ENCODE assay signal across 6 cellular contexts in genomic region chr6:64409948-64410347, GRCh38.
"Had no signal": no experiment of that assay in that cellular context is flagged by ENCODE, and none has a peak within 500 bp of the region (broad histone marks: within the 10 kb centered on the region; RNA-seq: fewer than 3 reads in every experiment).

No MANE protein-coding gene starts in this region.

- DNase-seq: IMR-90, KBM-7, KG1 had no signal

- H3K27ac ChIP-seq: HL-60 had no signal

- H3K4me3 ChIP-seq: K562 had no signal

- ATAC-seq: HepG2, K562 had no signal
